Comparison of ENCODE assay signal across 21 cellular contexts in genomic region chr7:155423337-155424285, GRCh38. TPM values are rescaled to one million over a fixed set of nuclear protein-coding genes. Genes with fewer than 3 reads are reported as not detected.
DNase-seq lines count a peak whose midpoint lies in the region; ATAC-seq, FAIRE-seq and TF ChIP-seq lines count a peak whose summit lies in the region.
"Had no signal": no experiment of that assay in that cellular context is flagged by ENCODE, and none has a peak within 500 bp of the region (broad histone marks: within the 10 kb centered on the region; RNA-seq: fewer than 3 reads in every experiment).

No MANE protein-coding gene starts in this region.

- no peak for TF ChIP-seq POLR2A in GM18505 (IDR thresholded peaks at IDR 0.05; ENCODE audit: borderline replicate concordance, extremely low read depth, insufficient read depth, insufficient read length)

- H3K4me1 ChIP-seq in right cardiac atrium (ENCODE audit: control insufficient read depth, insufficient read depth, low read length) = no peaks in the 10 kb centered on the region
- no peaks in the 10 kb centered on the region for H3K4me1 ChIP-seq in kidney (ENCODE audit: control insufficient read depth in 1 of 2, insufficient read depth in 1 of 2, low read depth in 1 of 2, low read length in 2 of 2)
- no peaks in the 10 kb centered on the region for H3K4me1 ChIP-seq in osteoblast (ENCODE audit: insufficient read depth, low read length)
- H3K4me1 ChIP-seq: A549 had no signal

- H3K27me3 ChIP-seq in right cardiac atrium (ENCODE audit: control insufficient read depth, insufficient read depth) (no peaks in the 10 kb centered on the region), osteoblast (ENCODE audit: insufficient read depth, low read length) (no peaks in the 10 kb centered on the region)

- intact Hi-C loops in Right ventricle myocardium superior (cut with DNase I) = no loop called here
- intact Hi-C loops in right cardiac atrium (cut with DNase I) = no loop called here
- intact Hi-C loops in kidney (cut with DNase I) = no loop called here

- H3K4me3 ChIP-seq in right cardiac atrium (ENCODE audit: low read length) (no peak overlapping the region), kidney (ENCODE audit: low read length in 2 of 2) (no peak overlapping the region), osteoblast (ENCODE audit: insufficient read depth, low read length) (no peak overlapping the region)
- H3K4me3 ChIP-seq: A549 had no signal

- H3K9ac ChIP-seq in kidney (ENCODE audit: low read length in 2 of 2) = no peak overlapping the region

- no peak for ATAC-seq in Right ventricle myocardium superior (ENCODE audit: poor library complexity)
- ATAC-seq in right cardiac atrium = no peak
- no peak for ATAC-seq in GM18505 (IDR thresholded peaks at IDR 0.05; ENCODE audit: unreplicated experiment)
- ATAC-seq: A549; CD8-positive, alpha-beta T cell had no signal

- H3K36me3 ChIP-seq in kidney (ENCODE audit: control insufficient read depth in 1 of 2, insufficient read depth in 2 of 2, low read length in 2 of 2) (no peaks in the 10 kb centered on the region), osteoblast (ENCODE audit: insufficient read depth, low read length) (no peaks in the 10 kb centered on the region)

- TF ChIP-seq CTCF in kidney (IDR thresholded peaks at IDR 0.05; ENCODE audit: borderline replicate concordance, extremely low read depth, insufficient read depth) (no peak), osteoblast (IDR thresholded peaks at IDR 0.05; ENCODE audit: extremely low read depth, low read depth, low read length) (no peak)

- H3K79me2 ChIP-seq in osteoblast (ENCODE audit: insufficient read depth, low read length) = no peaks in the 10 kb centered on the region

- no peaks in the 10 kb centered on the region for H4K20me1 ChIP-seq in osteoblast (ENCODE audit: insufficient read depth, low read length)

- WGBS in right cardiac atrium = 79% methylated on average over 24 of the region's 24 CpGs

- H3K9me3 ChIP-seq in right cardiac atrium (ENCODE audit: control insufficient read depth, low read length) (no peaks in the 10 kb centered on the region), kidney (ENCODE audit: control insufficient read depth in 1 of 2, low read length in 2 of 2) (no peaks in the 10 kb centered on the region), osteoblast (ENCODE audit: low read depth, low read length) (no peaks in the 10 kb centered on the region)
- H3K9me3 ChIP-seq: A549 had no signal

- H3K4me2 ChIP-seq in osteoblast (ENCODE audit: insufficient read depth, low read length) = no peak overlapping the region
- H3K4me2 ChIP-seq: A549 had no signal

- DNase-seq in Right ventricle myocardium superior = peak; percentile 27
- no peak for DNase-seq in right cardiac atrium
- DNase-seq in kidney = peak; percentile 44
- DNase-seq in osteoblast (ENCODE audit: insufficient read length, low spot score, missing footprints) = peak; percentile 72
- DNase-seq in NCI-H524 treated with DMSO at 0.1 percent for 48 hours (lab: John Stamatoyannopoulos, UW) = no peak
- no peak for DNase-seq in NCI-H2081 treated with DMSO at 0.1 percent for 48 hours (lab: John Stamatoyannopoulos, UW)
- DNase-seq: AML-193; Calu3; CD8-positive, alpha-beta T cell; DMS79 treated with DMSO at 0.1 percent for 48 hours; GF-D8; GOT3; H9 had no signal

- FAIRE-seq in kidney (lab: Jason Lieb, UNC) = no peak
- FAIRE-seq: A549 had no signal

- H2AFZ ChIP-seq in osteoblast (ENCODE audit: low read length) = no peak overlapping the region

- H3K27ac ChIP-seq in right cardiac atrium (ENCODE audit: low read length) (no peak overlapping the region), kidney (ENCODE audit: low read depth in 2 of 2, low read length in 2 of 2) (no peak overlapping the region), osteoblast (ENCODE audit: low read depth, low read length) (no peak overlapping the region)
- H3K27ac ChIP-seq: 22Rv1, A549, C4-2B, HL-60 had no signal

RNA-seq across cellular contexts. Expression of gene EN2, which starts 34.3 kb away (rescaled TPM):
- total RNA-seq in Right ventricle myocardium superior (0.11 TPM), right cardiac atrium (under 1 TPM in 2 of 4 donors, not detected in 2; 0.11 to 0.35 TPM), kidney (0.13 TPM), osteoblast (under 0.01 TPM in 1 of 2 replicates, not detected in the other)
- polyA plus RNA-seq in right cardiac atrium (0.16 TPM), kidney (ENCODE audit: insufficient read depth, low read depth, low replicate concordance) (not detected)
- total RNA-seq: CD8-positive, alpha-beta T cell; HT1080 had no signal
- polyA plus RNA-seq: BJ, IgD-negative memory B cell had no signal

Comparison
In these comparisons a context has a peak if more than half of its experiments do, and no peak if none do; other contexts are left out.
1. DNase-seq: peak in Right ventricle myocardium superior (single experiment), kidney (single experiment) and osteoblast (single experiment); none in right cardiac atrium (0 of 3), NCI-H524 treated with DMSO at 0.1 percent for 48 hours (single experiment) and NCI-H2081 treated with DMSO at 0.1 percent for 48 hours (single experiment).